In genomic region chr1:116429821-116430374, GRCh38 we compare ENCODE assay signal across 25 cellular contexts.
"Had no signal": no experiment of that assay in that cellular context is flagged by ENCODE, and none has a peak within 500 bp of the region (broad histone marks: within the 10 kb centered on the region; RNA-seq: fewer than 3 reads in every experiment).

No MANE protein-coding gene starts in this region.

- H3K4me3 Mint-ChIP-seq: activated CD4-positive, alpha-beta memory T cell treated with anti-CD3 and anti-CD28 coated beads for 36 hours; activated CD8-positive, alpha-beta memory T cell treated with anti-CD3 and anti-CD28 coated beads, Interleukin-2, amount 10 ng/mL, durations not matched to agents 7 days and 5 days; central memory CD8-positive, alpha-beta T cell; nephron progenitor cell; stimulated activated effector memory CD8-positive, alpha-beta T cell treated with anti-CD3 and anti-CD28 coated beads, Interleukin-12 subunit alpha, Interleukin-12 subunit beta, amount 100 ng/mL, for 72 hours; T-helper 1 cell treated with Interleukin-12 subunit alpha and Interleukin-12 subunit beta and Interleukin-4 antibody, amounts not matched to agents 30 μg/mL and 1 μg/mL, for 36 hours had no signal

- H3K36me3 ChIP-seq: ascending aorta, brain microvascular endothelial cell, stomach, transverse colon, uterus had no signal

- ATAC-seq: activated CD8-positive, alpha-beta memory T cell treated with anti-CD3 and anti-CD28 coated beads, Interleukin-2, amount 10 ng/mL, durations not matched to agents 7 days and 5 days; esophagus mucosa; mucosa of descending colon; sciatic nerve; stimulated activated effector memory CD8-positive, alpha-beta T cell treated with anti-CD3 and anti-CD28 coated beads, Interleukin-12 subunit alpha, Interleukin-12 subunit beta, amount 100 ng/mL, for 72 hours had no signal

- H3K36me3 Mint-ChIP-seq: activated CD4-positive, alpha-beta memory T cell treated with anti-CD3 and anti-CD28 coated beads for 36 hours; activated CD8-positive, alpha-beta memory T cell treated with anti-CD3 and anti-CD28 coated beads, Interleukin-2, amount 10 ng/mL, durations not matched to agents 7 days and 5 days; stimulated activated effector memory CD8-positive, alpha-beta T cell treated with anti-CD3 and anti-CD28 coated beads, Interleukin-12 subunit alpha, Interleukin-12 subunit beta, amount 100 ng/mL, for 72 hours had no signal

- H3K27ac Mint-ChIP-seq: activated CD4-positive, alpha-beta memory T cell treated with anti-CD3 and anti-CD28 coated beads for 36 hours; activated CD8-positive, alpha-beta memory T cell treated with anti-CD3 and anti-CD28 coated beads, Interleukin-2, amount 10 ng/mL, durations not matched to agents 7 days and 5 days; nephron progenitor cell; stimulated activated effector memory CD8-positive, alpha-beta T cell treated with anti-CD3 and anti-CD28 coated beads, Interleukin-12 subunit alpha, Interleukin-12 subunit beta, amount 100 ng/mL, for 72 hours; T-helper 1 cell treated with Interleukin-12 subunit alpha and Interleukin-12 subunit beta and Interleukin-4 antibody, amounts not matched to agents 30 μg/mL and 1 μg/mL, for 36 hours had no signal

- H3K4me1 ChIP-seq: ascending aorta, stomach, uterus had no signal

- H3K9me3 Mint-ChIP-seq: activated CD4-positive, alpha-beta memory T cell treated with anti-CD3 and anti-CD28 coated beads for 36 hours; central memory CD8-positive, alpha-beta T cell; nephron progenitor cell; stimulated activated effector memory CD8-positive, alpha-beta T cell treated with anti-CD3 and anti-CD28 coated beads, Interleukin-12 subunit alpha, Interleukin-12 subunit beta, amount 100 ng/mL, for 72 hours; T-helper 1 cell treated with Interleukin-12 subunit alpha and Interleukin-12 subunit beta and Interleukin-4 antibody, amounts not matched to agents 30 μg/mL and 1 μg/mL, for 36 hours had no signal

- H3K27ac ChIP-seq: ascending aorta, brain microvascular endothelial cell, parathyroid adenoma, stomach, transverse colon, uterus had no signal

- H3K4me1 Mint-ChIP-seq: activated CD8-positive, alpha-beta memory T cell treated with anti-CD3 and anti-CD28 coated beads, Interleukin-2, amount 10 ng/mL, durations not matched to agents 7 days and 5 days; central memory CD8-positive, alpha-beta T cell had no signal

- H3K27me3 Mint-ChIP-seq: central memory CD8-positive, alpha-beta T cell had no signal

- H3K9me3 ChIP-seq: ascending aorta, mucosa of descending colon, stomach, transverse colon, uterus had no signal

- H3K27me3 ChIP-seq: ascending aorta, brain microvascular endothelial cell, stomach, transverse colon, uterus had no signal

- DNase-seq: activated CD4-positive, alpha-beta memory T cell treated with anti-CD3 and anti-CD28 coated beads for 36 hours; activated CD4-positive, alpha-beta T cell treated with anti-CD3 and anti-CD28 coated beads for 48 hours; activated CD8-positive, alpha-beta memory T cell treated with anti-CD3 and anti-CD28 coated beads, Interleukin-2, amount 10 ng/mL, durations not matched to agents 7 days and 5 days; activated effector memory CD4-positive, alpha-beta T cell treated with anti-CD3 and anti-CD28 coated beads, Interleukin-2, amount 50 U/mL, for 16 hours; activated naive CD4-positive, alpha-beta T cell treated with anti-CD3 and anti-CD28 coated beads, Interleukin-2, amount 50 U/mL, for 16 hours; activated T-cell treated with anti-CD3 and anti-CD28 coated beads for 4 hours; brain microvascular endothelial cell; effector memory CD4-positive, alpha-beta T cell; glutamatergic neuron; hypothalamus; mesenchymal stem cell; mucosa of descending colon; nephron progenitor cell; small intestine; stimulated activated CD4-positive, alpha-beta T cell treated with anti-CD3 and anti-CD28 coated beads, Interleukin-2, amount 100 ng/mL, for 24 hours; stomach; transverse colon; uterus had no signal

- H3K4me3 ChIP-seq: ascending aorta, mucosa of descending colon, stomach, transverse colon, uterus had no signal
